In the genomic region with DNA sequence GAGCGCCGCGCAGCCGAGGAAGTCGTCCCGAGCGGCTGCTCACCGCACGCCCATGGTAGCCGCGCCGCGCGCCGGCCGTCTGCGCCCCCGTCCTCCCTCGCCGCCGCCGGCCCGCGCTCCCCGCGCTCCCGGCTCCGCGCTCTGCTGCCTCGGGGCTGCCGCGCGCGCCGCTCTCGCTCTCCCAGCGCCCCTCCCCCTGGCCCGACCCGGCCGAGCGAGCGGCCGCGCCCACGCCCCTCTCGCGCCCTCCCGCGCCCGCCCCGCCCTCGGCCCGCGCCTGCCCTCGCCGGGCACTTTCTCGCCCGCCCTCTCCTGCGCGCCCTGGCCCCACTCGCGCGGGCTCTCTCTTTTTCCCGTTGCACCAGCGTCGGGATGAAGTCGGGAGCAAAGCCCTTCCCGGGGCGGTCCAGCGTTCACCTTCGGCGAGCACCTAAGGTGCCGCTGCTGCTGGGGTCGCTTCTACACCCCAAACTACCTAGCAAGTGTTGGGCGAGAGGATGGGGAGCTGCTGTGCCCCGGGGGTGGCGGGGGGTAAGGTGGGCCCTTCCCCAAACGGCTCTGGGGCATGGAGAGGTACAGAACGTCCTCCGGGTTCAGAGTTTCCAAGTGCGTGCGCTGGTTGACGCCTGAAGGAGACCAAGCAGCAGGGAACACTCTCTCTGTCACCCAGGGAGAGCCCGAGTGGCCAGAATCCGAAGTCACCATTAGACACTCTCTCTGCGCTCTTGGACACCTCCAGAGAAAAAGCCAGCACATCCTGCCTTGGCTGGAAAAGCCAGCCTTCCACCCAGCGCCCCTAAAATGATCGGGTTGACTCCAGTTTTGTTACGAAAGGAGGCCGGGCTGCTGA, we compare ENCODE assay signal across 9 cellular contexts. TPM values are rescaled to one million over a fixed set of nuclear protein-coding genes. Genes with fewer than 3 reads are reported as not detected.
A peak's percentile ranks its signal among the peaks of the same experiment; 100 is the strongest.
DNase-seq lines count a peak whose midpoint lies in the region; ATAC-seq and TF ChIP-seq lines count a peak whose summit lies in the region.
"Had no signal": no experiment of that assay in that cellular context is flagged by ENCODE, and none has a peak within 500 bp of the region (broad histone marks: within the 10 kb centered on the region; RNA-seq: fewer than 3 reads in every experiment).

A gene (minus strand): TSS at position 146 of the 850 bp plus-strand sequence. CDS start 187 bp downstream, outside the sequence.

- H3K4me1 Mint-ChIP-seq in Calu3 (ENCODE audit: low read depth, unreplicated experiment): peaks cover 5% of the 10 kb centered on the region
- H3K4me1 Mint-ChIP-seq in T-helper 17 cell: peaks cover 4% of the 10 kb centered on the region

- no peak for TF ChIP-seq CTCF in Calu3 (IDR thresholded peaks at IDR 0.05; ENCODE audit: unreplicated experiment)
- TF ChIP-seq CTCF in psoas muscle (IDR thresholded peaks at IDR 0.05): no peak

- H3K27me3 Mint-ChIP-seq in Calu3 (ENCODE audit: unreplicated experiment) (peaks cover 45% of the 10 kb centered on the region), T-helper 17 cell (peaks cover 39% of the 10 kb centered on the region)

- H3K36me3 Mint-ChIP-seq in Calu3 (ENCODE audit: insufficient read depth, unreplicated experiment) (no peaks in the 10 kb centered on the region), T-helper 17 cell (ENCODE audit: low read depth) (no peaks in the 10 kb centered on the region)

- H3K4me3 ChIP-seq in psoas muscle: peak within 1 kb of the TSS; percentile 58

- H3K4me3 Mint-ChIP-seq in Calu3 (ENCODE audit: low read depth, unreplicated experiment) (peak within 1 kb of the TSS; percentile 52), T-helper 17 cell (peak within 1 kb of the TSS; percentile 67)

- H3K9me3 Mint-ChIP-seq in Calu3 (ENCODE audit: low read depth, unreplicated experiment): no peaks in the 10 kb centered on the region

- WGBS in psoas muscle, 3 donors: 1 to 2% (median 2%) methylated on average over 51 to 89 of the region's 90 CpGs

- H3K27ac ChIP-seq in psoas muscle: no peak within 1 kb of the TSS

- H3K9me3 ChIP-seq in T-helper 17 cell (ENCODE audit: control insufficient read depth, low read length, poor library complexity, severe bottlenecking) (no peaks in the 10 kb centered on the region), psoas muscle (no peaks in the 10 kb centered on the region)

- peaks cover 0 to 45% (median 10%) of the 10 kb centered on the region in 3 donors for H3K27me3 ChIP-seq in psoas muscle (ENCODE audit: insufficient read depth in 3 of 3, low read length in 2 of 3)

- no peaks in the 10 kb centered on the region for H3K36me3 ChIP-seq in psoas muscle (ENCODE audit: insufficient read depth in 1 of 2, low read depth in 1 of 2)

- intact Hi-C loops in Calu3 (cut with micrococcal nuclease; ENCODE audit: unreplicated experiment) (no loop called here), Right ventricle myocardium superior (cut with DNase I) (no loop called here), psoas muscle (cut with DNase I) (loop anchor here in 1 of 2 donors (10.0 kb wide), 1 partner anchor 54 kb away; no protein-coding TSS in a partner anchor)

- CTCF ChIA-PET in Calu3 (lab: Charles Lee): no interaction called here

- H3K27ac Mint-ChIP-seq in Calu3 (ENCODE audit: unreplicated experiment) (no peak within 1 kb of the TSS), T-helper 17 cell (no peak within 1 kb of the TSS)

- no TSS peak for BruUV-seq in Calu3 (replicated peaks; lab: Mats Ljungman, UMichigan)

- DNase-seq in Calu3 (no peak), T-helper 17 cell (no peak), Right ventricle myocardium superior (peak; percentile 63), psoas muscle (peak; percentile 46 to 60), hepatic stellate cell (ENCODE audit: low spot score) (no peak)
- no peak for DNase-seq in stimulated activated CD4-positive, alpha-beta T cell treated with anti-CD3 and anti-CD28 coated beads, Interleukin-2, amount 100 ng/mL, for 48 hours

- no peaks in the 10 kb centered on the region for H3K4me1 ChIP-seq in psoas muscle

- no peak for ATAC-seq in T-helper 17 cell
- peak; percentile 64 for ATAC-seq in Right ventricle myocardium superior (ENCODE audit: poor library complexity)
- ATAC-seq in psoas muscle: peak in 1 of 4 donors; percentile 38
- ATAC-seq in GM18511 (IDR thresholded peaks at IDR 0.05; ENCODE audit: unreplicated experiment): no peak
- ATAC-seq in GM18907 (IDR thresholded peaks at IDR 0.05; ENCODE audit: unreplicated experiment): no peak
- ATAC-seq: activated CD4-positive, CD25-positive, alpha-beta regulatory T cell treated with anti-CD3 and anti-CD28 coated beads, Interleukin-2, amount 50 U/mL, for 24 hours had no signal

RNA-seq across cellular contexts. Expression of the gene that starts here (rescaled TPM):
- total RNA-seq in Calu3 (2022) (not detected in 2 replicates), T-helper 17 cell (not detected), Right ventricle myocardium superior (9.1 TPM), psoas muscle (1 to 10 TPM; 3.4 to 6.4 (median 4.2) TPM)
- 1 to 10 TPM in 2 of 3 donors, under 1 TPM in 1; 0.80 to 1.9 (median 1.2) TPM for polyA plus RNA-seq in psoas muscle

Comparison
In these comparisons a context has a peak if more than half of its experiments do, and no peak if none do; other contexts are left out.
1. DNase-seq: peak in Right ventricle myocardium superior (single experiment) and psoas muscle (2 of 2); none in Calu3 (single experiment), T-helper 17 cell (0 of 3), stimulated activated CD4-positive, alpha-beta T cell treated with anti-CD3 and anti-CD28 coated beads, Interleukin-2, amount 100 ng/mL, for 48 hours (0 of 2) and hepatic stellate cell (single experiment).